21 cellular contexts compared by ENCODE assay signal in the genomic region with DNA sequence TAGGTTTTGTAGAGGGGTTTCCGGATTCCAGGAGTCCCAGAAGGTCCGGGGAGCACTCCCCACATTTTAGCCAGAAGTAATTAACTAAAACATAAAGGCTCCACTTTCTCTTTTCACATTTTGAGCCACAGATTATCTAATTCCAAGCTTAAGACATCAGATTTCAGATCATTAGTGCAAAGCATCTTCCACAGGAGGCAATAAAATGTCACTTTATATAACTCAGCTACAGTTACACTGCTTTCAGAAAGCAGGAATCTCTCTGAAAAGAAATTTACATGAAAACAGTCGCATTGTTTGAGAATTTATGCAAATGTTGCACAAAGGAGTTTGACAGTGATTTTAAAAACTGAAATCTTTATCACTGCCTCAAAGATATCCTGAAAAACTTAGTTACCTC.
"Had no signal": no experiment of that assay in that cellular context is flagged by ENCODE, and none has a peak within 500 bp of the region (broad histone marks: within the 10 kb centered on the region; RNA-seq: fewer than 3 reads in every experiment).

No MANE protein-coding gene starts in this region.

- H3K36me3 Mint-ChIP-seq: activated CD8-positive, alpha-beta memory T cell treated with anti-CD3 and anti-CD28 coated beads, Interleukin-2, amount 10 ng/mL, durations not matched to agents 7 days and 5 days; memory B cell; naive thymus-derived CD4-positive, alpha-beta T cell; T-cell had no signal

- H3K4me1 Mint-ChIP-seq: activated CD4-positive, alpha-beta memory T cell treated with anti-CD3 and anti-CD28 coated beads, Interleukin-2, amount 10 ng/mL, durations not matched to agents 7 days and 5 days; activated CD8-positive, alpha-beta memory T cell treated with anti-CD3 and anti-CD28 coated beads, Interleukin-2, amount 10 ng/mL, durations not matched to agents 7 days and 5 days; memory B cell; naive thymus-derived CD4-positive, alpha-beta T cell; T-cell had no signal

- H3K4me1 ChIP-seq: breast epithelium, tibial artery had no signal

- H3K27me3 ChIP-seq: breast epithelium, gastrocnemius medialis, heart right ventricle, tibial artery had no signal

- H3K27ac ChIP-seq: breast epithelium, gastrocnemius medialis, heart right ventricle, tibial artery had no signal

- H3K9me3 Mint-ChIP-seq: activated CD4-positive, alpha-beta memory T cell treated with anti-CD3 and anti-CD28 coated beads, Interleukin-2, amount 10 ng/mL, durations not matched to agents 7 days and 5 days; activated naive CD4-positive, alpha-beta T cell treated with anti-CD3 and anti-CD28 coated beads for 36 hours; memory B cell; T-cell had no signal

- H3K4me3 ChIP-seq: breast epithelium, gastrocnemius medialis, heart right ventricle, mucosa of descending colon, tibial artery had no signal

- H3K4me3 Mint-ChIP-seq: activated CD4-positive, alpha-beta memory T cell treated with anti-CD3 and anti-CD28 coated beads, Interleukin-2, amount 10 ng/mL, durations not matched to agents 7 days and 5 days; activated CD8-positive, alpha-beta memory T cell treated with anti-CD3 and anti-CD28 coated beads, Interleukin-2, amount 10 ng/mL, durations not matched to agents 7 days and 5 days; activated naive CD4-positive, alpha-beta T cell treated with anti-CD3 and anti-CD28 coated beads for 36 hours; memory B cell; naive thymus-derived CD4-positive, alpha-beta T cell; T-cell had no signal

- H3K27me3 Mint-ChIP-seq: memory B cell had no signal

- DNase-seq: activated CD4-positive, alpha-beta memory T cell treated with anti-CD3 and anti-CD28 coated beads, Interleukin-2, amount 10 ng/mL, durations not matched to agents 7 days and 5 days; activated CD4-positive, alpha-beta T cell treated with anti-CD3 and anti-CD28 coated beads for 48 hours; activated CD4-positive, CD25-positive, alpha-beta regulatory T cell; activated CD8-positive, alpha-beta memory T cell treated with anti-CD3 and anti-CD28 coated beads, Interleukin-2, amount 10 ng/mL, durations not matched to agents 7 days and 5 days; activated naive CD4-positive, alpha-beta T cell treated with anti-CD3 and anti-CD28 coated beads for 36 hours; activated T-cell treated with anti-CD3 and anti-CD28 coated beads, Interleukin-2, amount 50 U/mL, for 1 hour; cortex of kidney; effector CD4-positive, alpha-beta T cell; gastrocnemius medialis; heart right ventricle; mucosa of descending colon; naive thymus-derived CD4-positive, alpha-beta T cell; nucleus accumbens; posterior cingulate gyrus; stimulated activated naive CD8-positive, alpha-beta T cell treated with anti-CD3 and anti-CD28 coated beads, Interleukin-15, Interleukin-2, amounts not matched to agents 100 U/mL and 50 U/mL, for 24 hours; substantia nigra; T-cell; tibial artery had no signal

- ATAC-seq: activated CD8-positive, alpha-beta memory T cell treated with anti-CD3 and anti-CD28 coated beads, Interleukin-2, amount 10 ng/mL, durations not matched to agents 7 days and 5 days; esophagus mucosa; gastrocnemius medialis; heart right ventricle; mucosa of descending colon; naive thymus-derived CD4-positive, alpha-beta T cell; stimulated activated naive CD8-positive, alpha-beta T cell treated with anti-CD3 and anti-CD28 coated beads, Interleukin-15, Interleukin-2, amounts not matched to agents 100 U/mL and 50 U/mL, for 24 hours; T-cell had no signal

- H3K9me3 ChIP-seq: breast epithelium, gastrocnemius medialis, heart right ventricle, mucosa of descending colon, tibial artery had no signal

- H3K36me3 ChIP-seq: breast epithelium, gastrocnemius medialis, heart right ventricle, tibial artery had no signal

- H3K27ac Mint-ChIP-seq: activated CD4-positive, alpha-beta memory T cell treated with anti-CD3 and anti-CD28 coated beads, Interleukin-2, amount 10 ng/mL, durations not matched to agents 7 days and 5 days; activated CD8-positive, alpha-beta memory T cell treated with anti-CD3 and anti-CD28 coated beads, Interleukin-2, amount 10 ng/mL, durations not matched to agents 7 days and 5 days; activated naive CD4-positive, alpha-beta T cell treated with anti-CD3 and anti-CD28 coated beads for 36 hours; memory B cell; T-cell had no signal
